ENCODE assay signal across 1 cellular context in genomic region chr15:33107950-33108349, GRCh38.
TF ChIP-seq lines count a peak whose summit lies in the region.

No MANE protein-coding gene starts in this region.

TF ChIP-seq in SK-N-SH, 30 proteins besides CTCF, POLR2A, EP300 and RAD21 (continued from another document):
- TF ChIP-seq, protein P1, sequence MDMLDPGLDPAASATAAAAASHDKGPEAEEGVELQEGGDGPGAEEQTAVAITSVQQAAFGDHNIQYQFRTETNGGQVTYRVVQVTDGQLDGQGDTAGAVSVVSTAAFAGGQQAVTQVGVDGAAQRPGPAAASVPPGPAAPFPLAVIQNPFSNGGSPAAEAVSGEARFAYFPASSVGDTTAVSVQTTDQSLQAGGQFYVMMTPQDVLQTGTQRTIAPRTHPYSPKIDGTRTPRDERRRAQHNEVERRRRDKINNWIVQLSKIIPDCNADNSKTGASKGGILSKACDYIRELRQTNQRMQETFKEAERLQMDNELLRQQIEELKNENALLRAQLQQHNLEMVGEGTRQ (IDR thresholded peaks at IDR 0.05; ENCODE audit: borderline replicate concordance, low read depth, low read length): no peak
- TF ChIP-seq ELF1 (IDR thresholded peaks at IDR 0.05) (no peak), TEAD4 (IDR thresholded peaks at IDR 0.05; ENCODE audit: borderline replicate concordance, insufficient read depth) (peak; percentile 49; the same call in 1 of the 2 replicates), YY1 (IDR thresholded peaks at IDR 0.05; ENCODE audit: low read depth) (no peak), RXRA (IDR thresholded peaks at IDR 0.05; ENCODE audit: borderline replicate concordance, low read depth) (no peak), FOXJ3 (CRISPR knock-in tag; IDR thresholded peaks at IDR 0.05) (no peak), MXI1 (IDR thresholded peaks at IDR 0.05; ENCODE audit: low read depth, low read length) (no peak), RCOR1 (IDR thresholded peaks at IDR 0.05; ENCODE audit: low read length) (no peak), SIN3A (IDR thresholded peaks at IDR 0.05; ENCODE audit: borderline replicate concordance, low read depth, low read length) (no peak), FOSL2 (IDR thresholded peaks at IDR 0.05; ENCODE audit: borderline replicate concordance, low read depth) (peak; percentile 74; the same call in 1 of the 2 replicates), TAF1 (IDR thresholded peaks at IDR 0.05; ENCODE audit: borderline replicate concordance, low read depth, low read length) (no peak), GABPA (IDR thresholded peaks at IDR 0.05; ENCODE audit: low read depth) (no peak), POLR2AphosphoS5 (IDR thresholded peaks at IDR 0.05; ENCODE audit: low read depth, low read length) (no peak), RFX5 (IDR thresholded peaks at IDR 0.05; ENCODE audit: low read length) (no peak), MEF2A (IDR thresholded peaks at IDR 0.05; ENCODE audit: borderline replicate concordance, low read depth) (no peak)
- TF ChIP-seq, protein P2, sequence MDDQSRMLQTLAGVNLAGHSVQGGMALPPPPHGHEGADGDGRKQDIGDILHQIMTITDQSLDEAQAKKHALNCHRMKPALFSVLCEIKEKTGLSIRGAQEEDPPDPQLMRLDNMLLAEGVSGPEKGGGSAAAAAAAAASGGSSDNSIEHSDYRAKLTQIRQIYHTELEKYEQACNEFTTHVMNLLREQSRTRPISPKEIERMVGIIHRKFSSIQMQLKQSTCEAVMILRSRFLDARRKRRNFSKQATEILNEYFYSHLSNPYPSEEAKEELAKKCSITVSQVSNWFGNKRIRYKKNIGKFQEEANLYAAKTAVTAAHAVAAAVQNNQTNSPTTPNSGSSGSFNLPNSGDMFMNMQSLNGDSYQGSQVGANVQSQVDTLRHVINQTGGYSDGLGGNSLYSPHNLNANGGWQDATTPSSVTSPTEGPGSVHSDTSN (IDR thresholded peaks at IDR 0.05): peak; percentile 65
- TF ChIP-seq, protein P3, sequence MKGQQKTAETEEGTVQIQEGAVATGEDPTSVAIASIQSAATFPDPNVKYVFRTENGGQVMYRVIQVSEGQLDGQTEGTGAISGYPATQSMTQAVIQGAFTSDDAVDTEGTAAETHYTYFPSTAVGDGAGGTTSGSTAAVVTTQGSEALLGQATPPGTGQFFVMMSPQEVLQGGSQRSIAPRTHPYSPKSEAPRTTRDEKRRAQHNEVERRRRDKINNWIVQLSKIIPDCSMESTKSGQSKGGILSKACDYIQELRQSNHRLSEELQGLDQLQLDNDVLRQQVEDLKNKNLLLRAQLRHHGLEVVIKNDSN (IDR thresholded peaks at IDR 0.05; ENCODE audit: borderline replicate concordance, low read depth): no peak
- TF ChIP-seq, protein P4, sequence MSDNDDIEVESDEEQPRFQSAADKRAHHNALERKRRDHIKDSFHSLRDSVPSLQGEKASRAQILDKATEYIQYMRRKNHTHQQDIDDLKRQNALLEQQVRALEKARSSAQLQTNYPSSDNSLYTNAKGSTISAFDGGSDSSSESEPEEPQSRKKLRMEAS (IDR thresholded peaks at IDR 0.05; ENCODE audit: low read depth): peak; percentile 67
TF ChIP-seq in SK-N-SH: peak in this region for 7.
